ENCODE assay signal across 21 cellular contexts in genomic region chr3:123158330-123158729, GRCh38. TPM values are rescaled to one million over a fixed set of nuclear protein-coding genes. Genes with fewer than 3 reads are reported as not detected.
DNase-seq lines count a peak whose midpoint lies in the region; ATAC-seq, FAIRE-seq and TF ChIP-seq lines count a peak whose summit lies in the region.
"Had no signal": no experiment of that assay in that cellular context is flagged by ENCODE, and none has a peak within 500 bp of the region (broad histone marks: within the 10 kb centered on the region; RNA-seq: fewer than 3 reads in every experiment).

No MANE protein-coding gene starts in this region.

- intact Hi-C loops in right cardiac atrium (cut with DNase I) = no loop called here
- intact Hi-C loops in left ventricle myocardium superior (cut with micrococcal nuclease) = no loop called here

- H3K27ac ChIP-seq in right cardiac atrium (ENCODE audit: low read length) = peak overlapping the region; percentile 7
- peak overlapping the region; percentile 86 for H3K27ac ChIP-seq in VCaP
- H3K27ac ChIP-seq: HL-60, suprapubic skin had no signal

- TF ChIP-seq CTCF in VCaP (conservative IDR thresholded peaks at IDR 0.05) (no peak), kidney epithelial cell (IDR thresholded peaks at IDR 0.05; ENCODE audit: insufficient read depth, low read length, poor library complexity, severe bottlenecking) (no peak)

- 69% methylated on average over 4 of the region's 4 CpGs for WGBS in right cardiac atrium

- H3K36me3 ChIP-seq in kidney epithelial cell (ENCODE audit: control insufficient read depth, insufficient read depth, low read length) = peaks cover 4% of the 10 kb centered on the region

- ATAC-seq in right cardiac atrium (no peak), left ventricle myocardium superior (no peak), HG03521 (IDR thresholded peaks at IDR 0.05; ENCODE audit: unreplicated experiment) (no peak)
- ATAC-seq: sciatic nerve had no signal

- no peak for DNase-seq in right cardiac atrium
- no peak for DNase-seq in left ventricle myocardium superior
- peak; percentile 4 for DNase-seq in kidney epithelial cell (ENCODE audit: low read depth)
- DNase-seq in RCC 7860 (ENCODE audit: low spot score) = no peak
- no peak for DNase-seq in T-helper 1 cell
- DNase-seq in COLO829 (ENCODE audit: low spot score) = no peak
- DNase-seq: activated naive CD4-positive, alpha-beta T cell treated with anti-CD3 and anti-CD28 coated beads, Interleukin-2, amount 10 ng/mL, durations not matched to agents 7 days and 5 days; DMS 273 treated with DMSO at 0.1 percent for 48 hours; HCEC 1CT; hypothalamus; kidney glomerular epithelial cell; NCI-H1417; NCI-H510A treated with DMSO at 0.1 percent for 48 hours; SIG-M5; T-helper 9 cell had no signal

- H3K27me3 ChIP-seq in right cardiac atrium (ENCODE audit: control insufficient read depth, insufficient read depth) (no peaks in the 10 kb centered on the region), kidney epithelial cell (ENCODE audit: control insufficient read depth, insufficient read depth, low read length) (no peaks in the 10 kb centered on the region)
- H3K27me3 ChIP-seq: suprapubic skin had no signal

- H3K4me3 ChIP-seq in right cardiac atrium (ENCODE audit: low read length) = no peak overlapping the region
- no peak overlapping the region for H3K4me3 ChIP-seq in kidney epithelial cell (ENCODE audit: low read depth, low read length)
- H3K4me3 ChIP-seq: suprapubic skin had no signal

- FAIRE-seq in RCC 7860 (lab: Jason Lieb, UNC) = no peak
- FAIRE-seq: GM18507 had no signal

- no peaks in the 10 kb centered on the region for H3K4me1 ChIP-seq in right cardiac atrium (ENCODE audit: control insufficient read depth, insufficient read depth, low read length)
- H3K4me1 ChIP-seq: suprapubic skin had no signal

- H3K9me3 ChIP-seq in right cardiac atrium (ENCODE audit: control insufficient read depth, low read length) = no peaks in the 10 kb centered on the region
- H3K9me3 ChIP-seq: suprapubic skin had no signal

RNA-seq across cellular contexts. Expression of gene SEC22A, which starts 43.4 kb away (rescaled TPM):
- total RNA-seq in right cardiac atrium (10 to 100 TPM; 10.0 to 16.7 (median 11.8) TPM), left ventricle myocardium superior (10.4 TPM), kidney epithelial cell (26.9 and 35.3 TPM in 2 replicates)
- polyA plus RNA-seq in right cardiac atrium = 7.0 TPM
